1 cellular context compared by ENCODE assay signal in the genomic region with DNA sequence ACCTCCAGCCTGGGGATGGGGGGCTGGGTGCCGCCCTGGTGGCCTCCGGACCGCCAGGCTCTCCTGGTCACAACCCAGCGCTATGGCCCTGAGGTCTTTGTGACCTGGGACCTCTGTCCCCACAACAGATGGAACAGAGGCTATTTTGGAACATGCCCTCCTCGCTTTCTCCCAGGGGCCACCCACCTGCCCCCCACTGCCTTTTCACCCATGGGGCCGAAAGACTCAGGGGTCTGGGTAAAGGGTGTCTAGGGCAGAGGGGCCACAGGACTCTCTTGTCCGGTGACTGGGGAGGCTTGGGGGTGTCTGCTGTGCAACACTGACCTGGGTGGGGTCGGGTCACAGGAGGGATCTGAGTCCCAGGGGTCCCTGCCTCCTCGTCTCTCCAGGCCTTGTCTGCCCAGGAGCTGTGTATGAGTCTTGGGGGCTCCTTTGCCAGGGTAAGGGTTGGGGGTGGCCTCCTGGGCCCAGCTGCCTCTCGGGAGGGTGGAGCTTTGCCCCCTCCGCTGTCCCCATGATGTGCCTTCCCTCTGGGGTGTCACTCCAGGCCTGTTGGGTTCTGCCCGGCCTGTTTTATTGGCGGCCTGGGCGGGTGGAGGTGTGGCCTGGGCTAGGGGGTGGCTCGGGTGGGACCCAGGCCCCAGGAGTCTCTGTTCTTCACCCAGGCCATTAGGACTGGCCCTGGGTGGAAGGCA.
TF ChIP-seq lines count a peak whose summit lies in the region.

No MANE protein-coding gene starts in this region.

TF ChIP-seq in H1, 55 proteins besides CTCF, POLR2A, EP300 and RAD21:
- TF ChIP-seq HDAC6 (IDR thresholded peaks at IDR 0.05; ENCODE audit: low read depth, low read length), result no peak
- no peak for TF ChIP-seq CHD2 (IDR thresholded peaks at IDR 0.05; ENCODE audit: low read length)
- no peak for TF ChIP-seq JUN (IDR thresholded peaks at IDR 0.05; ENCODE audit: low read depth, low read length)
- TF ChIP-seq KDM5A (IDR thresholded peaks at IDR 0.05; ENCODE audit: low read length), result no peak
- no peak for TF ChIP-seq TEAD4 (IDR thresholded peaks at IDR 0.05; ENCODE audit: low read depth, low read length)
- no peak for TF ChIP-seq TAF1 (IDR thresholded peaks at IDR 0.05; ENCODE audit: low read depth, low read length)
- TF ChIP-seq, protein P1, sequence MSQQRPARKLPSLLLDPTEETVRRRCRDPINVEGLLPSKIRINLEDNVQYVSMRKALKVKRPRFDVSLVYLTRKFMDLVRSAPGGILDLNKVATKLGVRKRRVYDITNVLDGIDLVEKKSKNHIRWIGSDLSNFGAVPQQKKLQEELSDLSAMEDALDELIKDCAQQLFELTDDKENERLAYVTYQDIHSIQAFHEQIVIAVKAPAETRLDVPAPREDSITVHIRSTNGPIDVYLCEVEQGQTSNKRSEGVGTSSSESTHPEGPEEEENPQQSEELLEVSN (IDR thresholded peaks at IDR 0.05), result no peak
- TF ChIP-seq BACH1 (IDR thresholded peaks at IDR 0.05; ENCODE audit: low read length), result no peak
- TF ChIP-seq, protein P2, sequence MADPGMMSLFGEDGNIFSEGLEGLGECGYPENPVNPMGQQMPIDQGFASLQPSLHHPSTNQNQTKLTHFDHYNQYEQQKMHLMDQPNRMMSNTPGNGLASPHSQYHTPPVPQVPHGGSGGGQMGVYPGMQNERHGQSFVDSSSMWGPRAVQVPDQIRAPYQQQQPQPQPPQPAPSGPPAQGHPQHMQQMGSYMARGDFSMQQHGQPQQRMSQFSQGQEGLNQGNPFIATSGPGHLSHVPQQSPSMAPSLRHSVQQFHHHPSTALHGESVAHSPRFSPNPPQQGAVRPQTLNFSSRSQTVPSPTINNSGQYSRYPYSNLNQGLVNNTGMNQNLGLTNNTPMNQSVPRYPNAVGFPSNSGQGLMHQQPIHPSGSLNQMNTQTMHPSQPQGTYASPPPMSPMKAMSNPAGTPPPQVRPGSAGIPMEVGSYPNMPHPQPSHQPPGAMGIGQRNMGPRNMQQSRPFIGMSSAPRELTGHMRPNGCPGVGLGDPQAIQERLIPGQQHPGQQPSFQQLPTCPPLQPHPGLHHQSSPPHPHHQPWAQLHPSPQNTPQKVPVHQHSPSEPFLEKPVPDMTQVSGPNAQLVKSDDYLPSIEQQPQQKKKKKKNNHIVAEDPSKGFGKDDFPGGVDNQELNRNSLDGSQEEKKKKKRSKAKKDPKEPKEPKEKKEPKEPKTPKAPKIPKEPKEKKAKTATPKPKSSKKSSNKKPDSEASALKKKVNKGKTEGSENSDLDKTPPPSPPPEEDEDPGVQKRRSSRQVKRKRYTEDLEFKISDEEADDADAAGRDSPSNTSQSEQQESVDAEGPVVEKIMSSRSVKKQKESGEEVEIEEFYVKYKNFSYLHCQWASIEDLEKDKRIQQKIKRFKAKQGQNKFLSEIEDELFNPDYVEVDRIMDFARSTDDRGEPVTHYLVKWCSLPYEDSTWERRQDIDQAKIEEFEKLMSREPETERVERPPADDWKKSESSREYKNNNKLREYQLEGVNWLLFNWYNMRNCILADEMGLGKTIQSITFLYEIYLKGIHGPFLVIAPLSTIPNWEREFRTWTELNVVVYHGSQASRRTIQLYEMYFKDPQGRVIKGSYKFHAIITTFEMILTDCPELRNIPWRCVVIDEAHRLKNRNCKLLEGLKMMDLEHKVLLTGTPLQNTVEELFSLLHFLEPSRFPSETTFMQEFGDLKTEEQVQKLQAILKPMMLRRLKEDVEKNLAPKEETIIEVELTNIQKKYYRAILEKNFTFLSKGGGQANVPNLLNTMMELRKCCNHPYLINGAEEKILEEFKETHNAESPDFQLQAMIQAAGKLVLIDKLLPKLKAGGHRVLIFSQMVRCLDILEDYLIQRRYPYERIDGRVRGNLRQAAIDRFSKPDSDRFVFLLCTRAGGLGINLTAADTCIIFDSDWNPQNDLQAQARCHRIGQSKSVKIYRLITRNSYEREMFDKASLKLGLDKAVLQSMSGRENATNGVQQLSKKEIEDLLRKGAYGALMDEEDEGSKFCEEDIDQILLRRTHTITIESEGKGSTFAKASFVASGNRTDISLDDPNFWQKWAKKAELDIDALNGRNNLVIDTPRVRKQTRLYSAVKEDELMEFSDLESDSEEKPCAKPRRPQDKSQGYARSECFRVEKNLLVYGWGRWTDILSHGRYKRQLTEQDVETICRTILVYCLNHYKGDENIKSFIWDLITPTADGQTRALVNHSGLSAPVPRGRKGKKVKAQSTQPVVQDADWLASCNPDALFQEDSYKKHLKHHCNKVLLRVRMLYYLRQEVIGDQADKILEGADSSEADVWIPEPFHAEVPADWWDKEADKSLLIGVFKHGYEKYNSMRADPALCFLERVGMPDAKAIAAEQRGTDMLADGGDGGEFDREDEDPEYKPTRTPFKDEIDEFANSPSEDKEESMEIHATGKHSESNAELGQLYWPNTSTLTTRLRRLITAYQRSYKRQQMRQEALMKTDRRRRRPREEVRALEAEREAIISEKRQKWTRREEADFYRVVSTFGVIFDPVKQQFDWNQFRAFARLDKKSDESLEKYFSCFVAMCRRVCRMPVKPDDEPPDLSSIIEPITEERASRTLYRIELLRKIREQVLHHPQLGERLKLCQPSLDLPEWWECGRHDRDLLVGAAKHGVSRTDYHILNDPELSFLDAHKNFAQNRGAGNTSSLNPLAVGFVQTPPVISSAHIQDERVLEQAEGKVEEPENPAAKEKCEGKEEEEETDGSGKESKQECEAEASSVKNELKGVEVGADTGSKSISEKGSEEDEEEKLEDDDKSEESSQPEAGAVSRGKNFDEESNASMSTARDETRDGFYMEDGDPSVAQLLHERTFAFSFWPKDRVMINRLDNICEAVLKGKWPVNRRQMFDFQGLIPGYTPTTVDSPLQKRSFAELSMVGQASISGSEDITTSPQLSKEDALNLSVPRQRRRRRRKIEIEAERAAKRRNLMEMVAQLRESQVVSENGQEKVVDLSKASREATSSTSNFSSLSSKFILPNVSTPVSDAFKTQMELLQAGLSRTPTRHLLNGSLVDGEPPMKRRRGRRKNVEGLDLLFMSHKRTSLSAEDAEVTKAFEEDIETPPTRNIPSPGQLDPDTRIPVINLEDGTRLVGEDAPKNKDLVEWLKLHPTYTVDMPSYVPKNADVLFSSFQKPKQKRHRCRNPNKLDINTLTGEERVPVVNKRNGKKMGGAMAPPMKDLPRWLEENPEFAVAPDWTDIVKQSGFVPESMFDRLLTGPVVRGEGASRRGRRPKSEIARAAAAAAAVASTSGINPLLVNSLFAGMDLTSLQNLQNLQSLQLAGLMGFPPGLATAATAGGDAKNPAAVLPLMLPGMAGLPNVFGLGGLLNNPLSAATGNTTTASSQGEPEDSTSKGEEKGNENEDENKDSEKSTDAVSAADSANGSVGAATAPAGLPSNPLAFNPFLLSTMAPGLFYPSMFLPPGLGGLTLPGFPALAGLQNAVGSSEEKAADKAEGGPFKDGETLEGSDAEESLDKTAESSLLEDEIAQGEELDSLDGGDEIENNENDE (IDR thresholded peaks at IDR 0.05; ENCODE audit: insufficient replicate concordance, low read length), result no peak
- TF ChIP-seq HDAC2 (IDR thresholded peaks at IDR 0.05; ENCODE audit: borderline replicate concordance in 1 of 2, low read depth in 2 of 2, low read length in 2 of 2), result no peak
- no peak for TF ChIP-seq CTBP2 (IDR thresholded peaks at IDR 0.05; ENCODE audit: borderline replicate concordance, insufficient read depth, insufficient read length, low read length)
- no peak for TF ChIP-seq EGR1 (IDR thresholded peaks at IDR 0.05; ENCODE audit: borderline replicate concordance, low read depth, low read length)
- TF ChIP-seq, protein P3, sequence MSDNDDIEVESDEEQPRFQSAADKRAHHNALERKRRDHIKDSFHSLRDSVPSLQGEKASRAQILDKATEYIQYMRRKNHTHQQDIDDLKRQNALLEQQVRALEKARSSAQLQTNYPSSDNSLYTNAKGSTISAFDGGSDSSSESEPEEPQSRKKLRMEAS (IDR thresholded peaks at IDR 0.05), result no peak
- no peak for TF ChIP-seq TAF7 (optimal IDR thresholded peaks at IDR 0.05; ENCODE audit: borderline replicate concordance, low read depth, low read length)
- TF ChIP-seq GABPA (IDR thresholded peaks at IDR 0.05; ENCODE audit: borderline replicate concordance, insufficient read depth, low read length), result no peak
- TF ChIP-seq EZH2 (IDR thresholded peaks at IDR 0.05; ENCODE audit: low read depth, low read length, severe bottlenecking), result no peak
